In the genomic region with DNA sequence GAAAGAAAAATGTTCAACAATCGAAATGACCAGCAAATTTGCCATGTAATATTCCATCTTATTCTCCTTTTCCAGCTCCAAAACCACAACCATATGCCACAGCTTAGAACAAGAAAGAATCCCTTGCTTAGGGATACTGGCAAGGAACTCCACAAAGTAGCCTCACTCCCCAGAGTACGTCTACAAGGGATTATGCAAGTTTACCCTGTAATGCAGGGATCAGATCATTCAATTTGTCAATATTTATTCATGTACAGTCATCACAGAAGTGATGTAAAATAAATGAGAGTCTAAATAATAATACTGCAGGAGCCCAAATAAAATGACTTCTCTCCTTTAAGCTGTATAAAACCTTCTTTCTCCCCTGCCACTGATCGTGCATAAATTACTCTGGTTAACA, we compare ENCODE assay signal across 16 cellular contexts. TPM values are rescaled to one million over a fixed set of nuclear protein-coding genes. Genes with fewer than 3 reads are reported as not detected.
DNase-seq lines count a peak whose midpoint lies in the region; ATAC-seq, FAIRE-seq and TF ChIP-seq lines count a peak whose summit lies in the region.
"Had no signal": no experiment of that assay in that cellular context is flagged by ENCODE, and none has a peak within 500 bp of the region (broad histone marks: within the 10 kb centered on the region; RNA-seq: fewer than 3 reads in every experiment).

No MANE protein-coding gene starts in this region.

- TF ChIP-seq CTCF in OCI-LY7 (conservative IDR thresholded peaks at IDR 0.05; ENCODE audit: low read length) (no peak), epithelial cell of esophagus (IDR thresholded peaks at IDR 0.05; ENCODE audit: insufficient read depth, low read depth, low read length, missing control alignments) (no peak)

- H3K79me2 ChIP-seq in OCI-LY7 (ENCODE audit: insufficient read depth, low read depth, low read length) = no peaks in the 10 kb centered on the region

- H3K9me2 ChIP-seq in OCI-LY7 (ENCODE audit: insufficient read depth, low read length) = no peaks in the 10 kb centered on the region

- no TSS peak for BruUV-seq in OCI-LY7 (replicated peaks; lab: Mats Ljungman, UMichigan)

- FAIRE-seq in HTR-8/SVneo (lab: Jason Lieb, UNC) = no peak
- FAIRE-seq: GM12878, H1 had no signal

- peak overlapping the region; percentile 45 for H3K4me2 ChIP-seq in OCI-LY7 (ENCODE audit: low read length)

- H3K4me3 ChIP-seq in OCI-LY7 (ENCODE audit: low read depth, low read length, poor library complexity, severe bottlenecking) (no peak overlapping the region), epithelial cell of esophagus (ENCODE audit: low read length) (no peak overlapping the region)
- H3K4me3 ChIP-seq: GM12878, HAP-1 had no signal

- peak overlapping the region; percentile 29 for H2AFZ ChIP-seq in OCI-LY7 (ENCODE audit: low read length)

- POLR2A ChIA-PET in OCI-LY7 (lab: Charles Lee) = interaction anchor here (0.8 to 9.8 kb wide), 6 partner anchors 10 to 53 kb away, joined by 3 to 103 read pairs (median 5); no protein-coding TSS in a partner anchor

- intact Hi-C loops in OCI-LY7 (cut with micrococcal nuclease; ENCODE audit: unreplicated experiment) = loop anchor here (5.0 kb wide), 2 partner anchors 149 to 419 kb away; no protein-coding TSS in a partner anchor

- peaks cover 85% of the 10 kb centered on the region for H3K4me1 ChIP-seq in OCI-LY7 (ENCODE audit: insufficient read depth, low read length, poor library complexity, severe bottlenecking)
- H3K4me1 ChIP-seq: HAP-1 had no signal

- peak overlapping the region; percentile 49 for H3K27ac ChIP-seq in OCI-LY7 (ENCODE audit: low read depth, low read length, poor library complexity, severe bottlenecking)

- CTCF ChIA-PET in OCI-LY7 (lab: Charles Lee; ENCODE audit: unreplicated experiment) = interaction anchor here (1.0 kb wide), 1 partner anchor 11 kb away, joined by 3 read pairs; no protein-coding TSS in a partner anchor

- DNase-seq in DMS53 treated with DMSO at 0.1 percent for 48 hours (lab: John Stamatoyannopoulos, UW; ENCODE audit: unreplicated experiment) (peak; percentile 17), OCI-LY7 (ENCODE audit: low spot score) (no peak), epithelial cell of esophagus (ENCODE audit: low read depth) (peak; percentile 19), HTR-8/SVneo (ENCODE audit: insufficient read length, low spot score) (no peak), NCI-H226 (no peak)
- DNase-seq: CD8-positive, alpha-beta T cell; COR-L47; IMR-90; KBM-7 had no signal

- no peaks in the 10 kb centered on the region for H3K9me3 ChIP-seq in OCI-LY7 (ENCODE audit: low read length)
- H3K9me3 ChIP-seq: HAP-1 had no signal

- no peaks in the 10 kb centered on the region for H3K36me3 ChIP-seq in OCI-LY7 (ENCODE audit: insufficient read depth, low read length)
- H3K36me3 ChIP-seq: HAP-1 had no signal

- no peaks in the 10 kb centered on the region for H4K20me1 ChIP-seq in OCI-LY7 (ENCODE audit: insufficient read depth, low read length)

- no peak for ATAC-seq in GM21515 (IDR thresholded peaks at IDR 0.05; ENCODE audit: unreplicated experiment)
- no peak for ATAC-seq in activated CD4-positive, CD25-positive, alpha-beta regulatory T cell treated with anti-CD3 and anti-CD28 coated beads, Interleukin-2, amount 50 U/mL, for 24 hours
- ATAC-seq: CD8-positive, alpha-beta T cell; GM12878 had no signal

RNA-seq across cellular contexts. Expression of a gene that starts 23.5 kb away (rescaled TPM):
- total RNA-seq in OCI-LY7 (2014; rRNA removed; shearing (Covaris generic)) = 0.72 and 1.5 TPM in 2 replicates
- 17.3 and 26.5 TPM in 2 replicates for total RNA-seq in OCI-LY7 (2022)

RNA-seq across cellular contexts. Expression of a gene that starts 41.8 kb away (rescaled TPM):
- total RNA-seq in OCI-LY7 (2014; rRNA removed; shearing (Covaris generic)) = 8.1 and 11.6 TPM in 2 replicates
- 37.4 and 40.3 TPM in 2 replicates for total RNA-seq in OCI-LY7 (2022)
- total RNA-seq: A673; CD8-positive, alpha-beta T cell; G401; IMR-90 had no signal

Comparison
In these comparisons a context has a peak if more than half of its experiments do, and no peak if none do; other contexts are left out.
1. DNase-seq: peak in DMS53 treated with DMSO at 0.1 percent for 48 hours (single experiment) and epithelial cell of esophagus (single experiment); none in OCI-LY7 (single experiment), HTR-8/SVneo (single experiment) and NCI-H226 (single experiment).